ENCODE assay signal across 8 cellular contexts in the genomic region with DNA sequence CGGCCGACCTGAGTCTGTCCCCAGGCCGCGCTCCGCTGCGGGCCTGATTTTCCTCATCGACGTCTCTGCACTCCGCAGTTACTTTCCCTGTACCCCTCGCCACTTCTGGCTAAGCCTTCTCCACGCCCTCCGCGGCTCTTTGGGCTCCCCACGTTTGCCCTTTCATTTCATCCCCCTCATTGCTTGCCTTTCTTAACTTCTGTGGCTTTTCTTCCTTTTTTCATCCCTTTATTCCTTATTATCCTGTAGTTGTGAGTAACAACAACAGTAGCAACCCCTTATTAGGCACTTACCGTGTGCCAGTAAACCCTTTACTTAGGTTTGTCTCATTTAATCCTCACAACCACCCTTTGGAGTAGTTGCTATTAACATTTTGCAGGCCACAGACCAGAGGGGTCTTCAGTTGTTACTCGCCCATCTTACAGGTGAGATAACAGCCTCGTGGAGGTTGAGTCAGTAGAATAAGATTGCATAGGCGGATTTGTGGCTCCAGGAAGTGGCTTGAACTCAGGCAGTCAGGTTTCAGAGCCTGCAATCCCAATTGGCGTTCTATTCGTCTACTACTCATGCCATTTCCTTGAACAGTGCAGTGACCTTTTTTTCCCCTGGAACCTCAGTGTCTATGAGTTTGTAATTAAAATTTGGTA. TPM values are rescaled to one million over a fixed set of nuclear protein-coding genes. Genes with fewer than 3 reads are reported as not detected.
DNase-seq lines count a peak whose midpoint lies in the region; ATAC-seq, FAIRE-seq and TF ChIP-seq lines count a peak whose summit lies in the region.

No MANE protein-coding gene starts in this region.

- no TSS peak for BruUV-seq in Caco-2 (replicated peaks; lab: Mats Ljungman, UMichigan)

- H3K79me2 ChIP-seq in neural cell (replicated peaks; ENCODE audit: insufficient read depth, low read length) = peaks cover 57% of the 10 kb centered on the region

- H2AFZ ChIP-seq in neural cell (ENCODE audit: low read depth, low read length) = peak overlapping the region; percentile 84

- no peaks in the 10 kb centered on the region for H3K27me3 Mint-ChIP-seq in Caco-2 (ENCODE audit: insufficient read depth, unreplicated experiment)
- no peaks in the 10 kb centered on the region for H3K27me3 Mint-ChIP-seq in T-helper 17 cell

- peaks cover 34% of the 10 kb centered on the region for H3K4me1 ChIP-seq in Caco-2
- peaks cover 17% of the 10 kb centered on the region for H3K4me1 ChIP-seq in endocrine pancreas (ENCODE audit: control insufficient read depth, insufficient read depth, low read length)

- peaks cover 16% of the 10 kb centered on the region for H3K4me1 Mint-ChIP-seq in Caco-2 (ENCODE audit: low read depth, unreplicated experiment)
- H3K4me1 Mint-ChIP-seq in T-helper 17 cell = peaks cover 29% of the 10 kb centered on the region

- H3K36me3 ChIP-seq in Caco-2 (ENCODE audit: control insufficient read depth, insufficient read depth, low read length) (no peaks in the 10 kb centered on the region), endocrine pancreas (ENCODE audit: control insufficient read depth, insufficient read depth, low read length) (no peaks in the 10 kb centered on the region), neural cell (ENCODE audit: insufficient read depth, low read length) (no peaks in the 10 kb centered on the region)

- peak overlapping the region; percentile 97 for H3K4me2 ChIP-seq in neural cell (ENCODE audit: low read length)

- POLR2A ChIA-PET in Caco-2 (lab: Charles Lee) = no interaction called here

- intact Hi-C loops in Caco-2 (cut with micrococcal nuclease; ENCODE audit: unreplicated experiment) = no loop called here

- CTCF ChIA-PET in Caco-2 (lab: Charles Lee) = no interaction called here

- H3K9me3 ChIP-seq in Caco-2 (no peaks in the 10 kb centered on the region), T-helper 17 cell (ENCODE audit: control insufficient read depth, low read length, poor library complexity, severe bottlenecking) (no peaks in the 10 kb centered on the region), endocrine pancreas (ENCODE audit: control insufficient read depth, low read length) (no peaks in the 10 kb centered on the region), neural cell (ENCODE audit: low read length) (no peaks in the 10 kb centered on the region)

- peak overlapping the region; percentile 90 for H3K27ac ChIP-seq in neural cell (ENCODE audit: low read length)

- no peak for TF ChIP-seq RAD21 in neural cell (conservative IDR thresholded peaks at IDR 0.05)

- no peaks in the 10 kb centered on the region for H3K9me3 Mint-ChIP-seq in Caco-2 (ENCODE audit: unreplicated experiment)

- H3K36me3 Mint-ChIP-seq in Caco-2 (ENCODE audit: insufficient read depth, unreplicated experiment) (peaks cover 14% of the 10 kb centered on the region), T-helper 17 cell (ENCODE audit: low read depth) (peaks cover 3% of the 10 kb centered on the region)

- no peak for FAIRE-seq in urothelium cell line (lab: Jason Lieb, UNC)

- no peaks in the 10 kb centered on the region for H4K20me1 ChIP-seq in neural cell (ENCODE audit: insufficient read depth)

- peak in 1 of 2 experiments; percentile 21 for DNase-seq in Caco-2
- DNase-seq in T-helper 17 cell = no peak
- DNase-seq in urothelium cell line (ENCODE audit: low spot score) = no peak
- DNase-seq in NCI-H2081 treated with DMSO at 0.1 percent for 48 hours (lab: John Stamatoyannopoulos, UW) = no peak

- peaks cover 4% of the 10 kb centered on the region for H3F3A ChIP-seq in neural cell (ENCODE audit: insufficient read depth, low read length, poor library complexity, severe bottlenecking)

- H3K27ac Mint-ChIP-seq in Caco-2 (ENCODE audit: unreplicated experiment) = peak overlapping the region; percentile 98
- peak overlapping the region; percentile 96 for H3K27ac Mint-ChIP-seq in T-helper 17 cell

- H3K4me3 Mint-ChIP-seq in Caco-2 (ENCODE audit: unreplicated experiment) = peak overlapping the region; percentile 95
- peak overlapping the region; percentile 99 for H3K4me3 Mint-ChIP-seq in T-helper 17 cell

- H3K4me3 ChIP-seq in Caco-2 (ENCODE audit: low read depth, low read length) (peak overlapping the region; percentile 90), endocrine pancreas (ENCODE audit: control insufficient read depth, insufficient read depth, low read length) (peak overlapping the region; percentile 87), neural cell (ENCODE audit: low read length) (peak overlapping the region; percentile 88)

- H3K9ac ChIP-seq in endocrine pancreas (ENCODE audit: control insufficient read depth, insufficient read depth, low read length) (peak overlapping the region; percentile 100), neural cell (ENCODE audit: low read length) (peak overlapping the region; percentile 90)

- no peak for TF ChIP-seq CTCF in Caco-2 (IDR thresholded peaks at IDR 0.05; ENCODE audit: insufficient read depth in 1 of 2, low read depth in 1 of 2, low read length in 1 of 2, severe bottlenecking in 1 of 2, unreplicated experiment in 1 of 2)
- TF ChIP-seq CTCF in neural cell (IDR thresholded peaks at IDR 0.05; ENCODE audit: poor library complexity, severe bottlenecking) = no peak

- H3K27me3 ChIP-seq in Caco-2 (replicated peaks; ENCODE audit: control insufficient read depth, insufficient read depth, low read length) (no peaks in the 10 kb centered on the region), endocrine pancreas (ENCODE audit: control insufficient read depth, insufficient read depth, low read length) (no peaks in the 10 kb centered on the region), neural cell (ENCODE audit: insufficient read depth, low read depth, low read length) (no peaks in the 10 kb centered on the region)

- no peaks in the 10 kb centered on the region for H3K9me2 ChIP-seq in neural cell (ENCODE audit: insufficient read depth, low read length)

- peak; percentile 33 for ATAC-seq in GM19395 (IDR thresholded peaks at IDR 0.05; ENCODE audit: unreplicated experiment)
- peak; percentile 24 for ATAC-seq in HG03521 (IDR thresholded peaks at IDR 0.05; ENCODE audit: unreplicated experiment)
- peak; percentile 21 for ATAC-seq in T-helper 17 cell

- TF ChIP-seq EP300 in neural cell (conservative IDR thresholded peaks at IDR 0.05; ENCODE audit: poor library complexity, severe bottlenecking) = no peak

TF ChIP-seq in neural cell, 6 proteins besides CTCF, POLR2A, EP300 and RAD21:
- TF ChIP-seq, protein P1, sequence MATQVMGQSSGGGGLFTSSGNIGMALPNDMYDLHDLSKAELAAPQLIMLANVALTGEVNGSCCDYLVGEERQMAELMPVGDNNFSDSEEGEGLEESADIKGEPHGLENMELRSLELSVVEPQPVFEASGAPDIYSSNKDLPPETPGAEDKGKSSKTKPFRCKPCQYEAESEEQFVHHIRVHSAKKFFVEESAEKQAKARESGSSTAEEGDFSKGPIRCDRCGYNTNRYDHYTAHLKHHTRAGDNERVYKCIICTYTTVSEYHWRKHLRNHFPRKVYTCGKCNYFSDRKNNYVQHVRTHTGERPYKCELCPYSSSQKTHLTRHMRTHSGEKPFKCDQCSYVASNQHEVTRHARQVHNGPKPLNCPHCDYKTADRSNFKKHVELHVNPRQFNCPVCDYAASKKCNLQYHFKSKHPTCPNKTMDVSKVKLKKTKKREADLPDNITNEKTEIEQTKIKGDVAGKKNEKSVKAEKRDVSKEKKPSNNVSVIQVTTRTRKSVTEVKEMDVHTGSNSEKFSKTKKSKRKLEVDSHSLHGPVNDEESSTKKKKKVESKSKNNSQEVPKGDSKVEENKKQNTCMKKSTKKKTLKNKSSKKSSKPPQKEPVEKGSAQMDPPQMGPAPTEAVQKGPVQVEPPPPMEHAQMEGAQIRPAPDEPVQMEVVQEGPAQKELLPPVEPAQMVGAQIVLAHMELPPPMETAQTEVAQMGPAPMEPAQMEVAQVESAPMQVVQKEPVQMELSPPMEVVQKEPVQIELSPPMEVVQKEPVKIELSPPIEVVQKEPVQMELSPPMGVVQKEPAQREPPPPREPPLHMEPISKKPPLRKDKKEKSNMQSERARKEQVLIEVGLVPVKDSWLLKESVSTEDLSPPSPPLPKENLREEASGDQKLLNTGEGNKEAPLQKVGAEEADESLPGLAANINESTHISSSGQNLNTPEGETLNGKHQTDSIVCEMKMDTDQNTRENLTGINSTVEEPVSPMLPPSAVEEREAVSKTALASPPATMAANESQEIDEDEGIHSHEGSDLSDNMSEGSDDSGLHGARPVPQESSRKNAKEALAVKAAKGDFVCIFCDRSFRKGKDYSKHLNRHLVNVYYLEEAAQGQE (IDR thresholded peaks at IDR 0.05; ENCODE audit: borderline replicate concordance) = no peak
- TF ChIP-seq EZH2 (IDR thresholded peaks at IDR 0.05; ENCODE audit: borderline replicate concordance, insufficient read depth, low read length, poor library complexity, severe bottlenecking) (no peak), POLR2AphosphoS5 (IDR thresholded peaks at IDR 0.05) (no peak), SMC3 (conservative IDR thresholded peaks at IDR 0.05; ENCODE audit: poor library complexity) (no peak), TAF1 (IDR thresholded peaks at IDR 0.05; ENCODE audit: low read depth) (no peak), MXI1 (conservative IDR thresholded peaks at IDR 0.05; ENCODE audit: poor library complexity, severe bottlenecking) (no peak)

RNA-seq across cellular contexts. Expression of a gene that starts 0.7 kb away (rescaled TPM):
- total RNA-seq in Caco-2 (2022) (88.2 and 97.1 TPM in 2 replicates), T-helper 17 cell (10 to 100 TPM; 84.6 to 98.1 TPM)
- 209 and 238 TPM in 2 replicates for polyA plus RNA-seq in neural cell
- 139 and 144 TPM in 2 replicates for polyA minus RNA-seq in neural cell
